In genomic region chr9:91843093-91843492, GRCh38 we compare ENCODE assay signal across 27 cellular contexts.
DNase-seq lines count a peak whose midpoint lies in the region; ATAC-seq and TF ChIP-seq lines count a peak whose summit lies in the region.
"Had no signal": no experiment of that assay in that cellular context is flagged by ENCODE, and none has a peak within 500 bp of the region (broad histone marks: within the 10 kb centered on the region; RNA-seq: fewer than 3 reads in every experiment).

No MANE protein-coding gene starts in this region.

- WGBS in adrenal gland, 4 donors, result 76 to 83% (median 80%) methylated on average over 7 of the region's 7 CpGs
- 61% methylated on average over 7 of the region's 7 CpGs for WGBS in esophagus muscularis mucosa

- H3K9me3 ChIP-seq in adrenal gland (replicated peaks in 1 of 3), result no peaks in the 10 kb centered on the region
- H3K9me3 ChIP-seq in esophagus muscularis mucosa, result no peaks in the 10 kb centered on the region
- H3K9me3 ChIP-seq in T-helper 17 cell (ENCODE audit: control insufficient read depth, low read length, poor library complexity, severe bottlenecking), result no peaks in the 10 kb centered on the region
- H3K9me3 ChIP-seq: colonic mucosa, MG63, mucosa of descending colon, pancreas, tibial nerve had no signal

- CTCF ChIA-PET in activated CD8-positive, alpha-beta T cell treated with anti-CD3 and anti-CD28 coated beads for 36 hours (lab: Charles Lee), result no interaction called here

- no peaks in the 10 kb centered on the region for H3K36me3 Mint-ChIP-seq in nephron progenitor cell (ENCODE audit: low read depth)
- peaks cover 7% of the 10 kb centered on the region for H3K36me3 Mint-ChIP-seq in type B pancreatic cell
- H3K36me3 Mint-ChIP-seq in T-helper 17 cell (ENCODE audit: low read depth), result peaks cover 8% of the 10 kb centered on the region
- H3K36me3 Mint-ChIP-seq in activated CD8-positive, alpha-beta T cell treated with anti-CD3 and anti-CD28 coated beads for 36 hours (ENCODE audit: low read depth), result no peaks in the 10 kb centered on the region
- H3K36me3 Mint-ChIP-seq: activated naive CD4-positive, alpha-beta T cell treated with anti-CD3 and anti-CD28 coated beads, Interleukin-2, amount 50 U/mL, for 24 hours had no signal

- H3K27me3 ChIP-seq in adrenal gland (no peaks in the 10 kb centered on the region), esophagus muscularis mucosa (no peaks in the 10 kb centered on the region)
- H3K27me3 ChIP-seq: colonic mucosa, MG63, pancreas, tibial nerve had no signal

- H3K9me3 Mint-ChIP-seq in nephron progenitor cell (no peaks in the 10 kb centered on the region), type B pancreatic cell (no peaks in the 10 kb centered on the region)
- no peaks in the 10 kb centered on the region for H3K9me3 Mint-ChIP-seq in activated CD8-positive, alpha-beta T cell treated with anti-CD3 and anti-CD28 coated beads for 36 hours
- H3K9me3 Mint-ChIP-seq: activated CD4-positive, alpha-beta memory T cell treated with anti-CD3 and anti-CD28 coated beads, Interleukin-2, amount 10 ng/mL, durations not matched to agents 7 days and 5 days; activated naive CD4-positive, alpha-beta T cell treated with anti-CD3 and anti-CD28 coated beads, Interleukin-2, amount 50 U/mL, for 24 hours; activated T-helper 2 cell treated with anti-CD3 and anti-CD28 coated beads, Interferon-gamma antibody, Interleukin-2, Interleukin-4, amounts not matched to agents 10 μg/mL and 5 μg/mL and 100 μg/mL, durations not matched to agents 14 hours and 24 hours and 36 hours had no signal

- TF ChIP-seq CTCF in adrenal gland (IDR thresholded peaks at IDR 0.05) (no peak), esophagus muscularis mucosa (IDR thresholded peaks at IDR 0.05) (no peak), nephron progenitor cell (IDR thresholded peaks at IDR 0.05) (no peak), type B pancreatic cell (conservative IDR thresholded peaks at IDR 0.05) (no peak)
- no peak for TF ChIP-seq CTCF in activated CD8-positive, alpha-beta T cell treated with anti-CD3 and anti-CD28 coated beads for 36 hours (IDR thresholded peaks at IDR 0.05)

- H3K27ac Mint-ChIP-seq in nephron progenitor cell, result peak overlapping the region; percentile 99
- no peak overlapping the region for H3K27ac Mint-ChIP-seq in type B pancreatic cell
- no peak overlapping the region for H3K27ac Mint-ChIP-seq in T-helper 17 cell
- H3K27ac Mint-ChIP-seq in activated CD8-positive, alpha-beta T cell treated with anti-CD3 and anti-CD28 coated beads for 36 hours, result no peak overlapping the region
- H3K27ac Mint-ChIP-seq: activated CD4-positive, alpha-beta memory T cell treated with anti-CD3 and anti-CD28 coated beads, Interleukin-2, amount 10 ng/mL, durations not matched to agents 7 days and 5 days; activated naive CD4-positive, alpha-beta T cell treated with anti-CD3 and anti-CD28 coated beads, Interleukin-2, amount 50 U/mL, for 24 hours; activated T-helper 2 cell treated with anti-CD3 and anti-CD28 coated beads, Interferon-gamma antibody, Interleukin-2, Interleukin-4, amounts not matched to agents 10 μg/mL and 5 μg/mL and 100 μg/mL, durations not matched to agents 14 hours and 24 hours and 36 hours had no signal

- H3K27ac ChIP-seq in adrenal gland (peak overlapping the region in 4 of 5 donors; percentile 6 to 77 (median 68)), esophagus muscularis mucosa (replicated peaks in 1 of 4) (peak overlapping the region; percentile 71 to 87 (median 78))
- H3K27ac ChIP-seq: C4-2B, pancreas had no signal

- peaks cover 2% of the 10 kb centered on the region for H3K27me3 Mint-ChIP-seq in nephron progenitor cell (ENCODE audit: low read depth, poor library complexity)
- H3K27me3 Mint-ChIP-seq in type B pancreatic cell, result peaks cover 9% of the 10 kb centered on the region
- peaks cover 92% of the 10 kb centered on the region for H3K27me3 Mint-ChIP-seq in T-helper 17 cell
- peaks cover 12% of the 10 kb centered on the region for H3K27me3 Mint-ChIP-seq in activated CD8-positive, alpha-beta T cell treated with anti-CD3 and anti-CD28 coated beads for 36 hours

- intact Hi-C loops in adrenal gland (cut with DNase I), result loop anchor here in 1 of 2 donors (10.0 kb wide), 1 partner anchor 52 kb away; no protein-coding TSS in a partner anchor
- intact Hi-C loops in esophagus muscularis mucosa (cut with DNase I), result no loop called here
- intact Hi-C loops in activated CD8-positive, alpha-beta T cell treated with anti-CD3 and anti-CD28 coated beads for 36 hours (cut with micrococcal nuclease), result no loop called here

- POLR2A ChIA-PET in activated CD8-positive, alpha-beta T cell treated with anti-CD3 and anti-CD28 coated beads for 36 hours (lab: Charles Lee), result no interaction called here

- no peak for TF ChIP-seq EP300 in esophagus muscularis mucosa (IDR thresholded peaks at IDR 0.05)

- H3K4me3 ChIP-seq in adrenal gland, result no peak overlapping the region
- no peak overlapping the region for H3K4me3 ChIP-seq in esophagus muscularis mucosa
- H3K4me3 ChIP-seq: colonic mucosa, K562, lung, MG63, mucosa of descending colon, pancreas, tibial nerve had no signal

- peak overlapping the region; percentile 74 for H3K4me3 Mint-ChIP-seq in nephron progenitor cell
- H3K4me3 Mint-ChIP-seq in type B pancreatic cell, result peak overlapping the region; percentile 67
- H3K4me3 Mint-ChIP-seq in T-helper 17 cell, result no peak overlapping the region
- H3K4me3 Mint-ChIP-seq in activated CD8-positive, alpha-beta T cell treated with anti-CD3 and anti-CD28 coated beads for 36 hours, result no peak overlapping the region
- H3K4me3 Mint-ChIP-seq: activated CD4-positive, alpha-beta memory T cell treated with anti-CD3 and anti-CD28 coated beads, Interleukin-2, amount 10 ng/mL, durations not matched to agents 7 days and 5 days; activated naive CD4-positive, alpha-beta T cell treated with anti-CD3 and anti-CD28 coated beads, Interleukin-2, amount 50 U/mL, for 24 hours had no signal

- H3K4me1 Mint-ChIP-seq in nephron progenitor cell, result peaks cover 100% of the 10 kb centered on the region
- peaks cover 74% of the 10 kb centered on the region for H3K4me1 Mint-ChIP-seq in type B pancreatic cell (ENCODE audit: unreplicated experiment)
- H3K4me1 Mint-ChIP-seq in T-helper 17 cell, result peaks cover 15% of the 10 kb centered on the region
- H3K4me1 Mint-ChIP-seq in activated CD8-positive, alpha-beta T cell treated with anti-CD3 and anti-CD28 coated beads for 36 hours (ENCODE audit: low read depth), result peaks cover 7% of the 10 kb centered on the region

- H3K4me1 ChIP-seq in adrenal gland (replicated peaks in 1 of 2) (peaks cover 13 to 29% of the 10 kb centered on the region in 2 donors), esophagus muscularis mucosa (peaks cover 10 to 86% (median 80%) of the 10 kb centered on the region in 4 donors)
- H3K4me1 ChIP-seq: pancreas had no signal

- no peak for DNase-seq in adrenal gland
- DNase-seq in esophagus muscularis mucosa (ENCODE audit: extremely low spot score), result no peak
- no peak for DNase-seq in nephron progenitor cell
- no peak for DNase-seq in type B pancreatic cell (ENCODE audit: extremely low spot score, unreplicated experiment)
- DNase-seq in activated T-cell treated with anti-CD3 and anti-CD28 coated beads, Interleukin-2, amount 50 U/mL, for 48 hours, result no peak
- no peak for DNase-seq in GM03348 (ENCODE audit: low spot score)
- no peak for DNase-seq in T-helper 17 cell
- DNase-seq in activated CD8-positive, alpha-beta T cell treated with anti-CD3 and anti-CD28 coated beads for 36 hours, result no peak
- DNase-seq: activated CD4-positive, alpha-beta memory T cell treated with anti-CD3 and anti-CD28 coated beads, Interleukin-2, amount 10 ng/mL, durations not matched to agents 7 days and 5 days; activated CD4-positive, CD25-positive, alpha-beta regulatory T cell treated with anti-CD3 and anti-CD28 coated beads, Interleukin-2, amount 50 U/mL, for 72 hours; colonic mucosa; COR-L47; MG63; mucosa of descending colon; NCI-H1930; NK-92 treated with Interleukin-12 subunit alpha and Interleukin-12 subunit beta, amount 100 ng/mL, for 24 hours; pancreas; stimulated activated CD4-positive, alpha-beta T cell treated with anti-CD3 and anti-CD28 coated beads, Interleukin-2, amount 100 ng/mL, for 48 hours; T-helper 2 cell had no signal

- no peaks in the 10 kb centered on the region for H3K36me3 ChIP-seq in adrenal gland (replicated peaks in 1 of 2)
- H3K36me3 ChIP-seq in esophagus muscularis mucosa, result no peaks in the 10 kb centered on the region
- H3K36me3 ChIP-seq: colonic mucosa, MG63, pancreas, tibial nerve had no signal

- no peak for ATAC-seq in T-helper 17 cell
- no peak for ATAC-seq in activated CD8-positive, alpha-beta T cell treated with anti-CD3 and anti-CD28 coated beads for 36 hours
- ATAC-seq: esophagus mucosa, Panc1 had no signal

- TF ChIP-seq POLR2A in adrenal gland (IDR thresholded peaks at IDR 0.05) (no peak), esophagus muscularis mucosa (IDR thresholded peaks at IDR 0.05; ENCODE audit: low read depth) (no peak)

Comparison
In these comparisons a context has a peak if more than half of its experiments do, and no peak if none do; other contexts are left out.
1. H3K4me3 Mint-ChIP-seq: peak in nephron progenitor cell (single experiment) and type B pancreatic cell (single experiment); none in T-helper 17 cell (single experiment) and activated CD8-positive, alpha-beta T cell treated with anti-CD3 and anti-CD28 coated beads for 36 hours (single experiment).